In the genomic region with DNA sequence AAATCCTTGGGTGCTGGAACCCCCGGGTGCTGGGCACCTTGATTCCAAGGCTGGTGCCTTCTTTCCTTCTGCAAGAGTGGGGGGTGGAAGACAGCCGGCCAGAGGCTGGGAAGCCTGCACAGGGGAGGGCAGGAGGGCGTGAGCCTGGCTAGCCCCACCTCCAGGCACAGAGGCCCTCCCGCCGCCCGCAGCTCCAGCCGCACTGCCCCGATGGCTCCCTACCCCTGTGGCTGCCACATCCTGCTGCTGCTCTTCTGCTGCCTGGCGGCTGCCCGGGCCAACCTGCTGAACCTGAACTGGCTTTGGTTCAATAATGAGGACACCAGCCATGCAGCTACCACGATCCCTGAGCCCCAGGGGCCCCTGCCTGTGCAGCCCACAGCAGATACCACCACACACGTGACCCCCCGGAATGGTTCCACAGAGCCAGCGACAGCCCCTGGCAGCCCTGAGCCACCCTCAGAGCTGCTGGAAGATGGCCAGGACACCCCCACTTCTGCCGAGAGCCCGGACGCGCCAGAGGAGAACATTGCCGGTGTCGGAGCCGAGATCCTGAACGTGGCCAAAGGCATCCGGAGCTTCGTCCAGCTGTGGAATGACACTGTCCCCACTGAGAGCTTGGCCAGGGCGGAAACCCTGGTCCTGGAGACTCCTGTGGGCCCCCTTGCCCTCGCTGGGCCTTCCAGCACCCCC, we compare ENCODE assay signal across 9 cellular contexts. TPM values are rescaled to one million over a fixed set of nuclear protein-coding genes. Genes with fewer than 3 reads are reported as not detected.
A peak's percentile ranks its signal among the peaks of the same experiment; 100 is the strongest.
DNase-seq lines count a peak whose midpoint lies in the region; ATAC-seq and TF ChIP-seq lines count a peak whose summit lies in the region.
"Had no signal": no experiment of that assay in that cellular context is flagged by ENCODE, and none has a peak within 500 bp of the region (broad histone marks: within the 10 kb centered on the region; RNA-seq: fewer than 3 reads in every experiment).

No MANE protein-coding gene starts in this region.

- DNase-seq in HCEC 1CT (peak; percentile 26), WERI-Rb-1 (peak; percentile 62), heart right ventricle (peak in 1 of 2 donors; percentile 61), stromal cell of bone marrow (ENCODE audit: low read depth) (peak; percentile 9), NCI-H446 (lab: John Stamatoyannopoulos, UW) (no peak), NCI-H2107 (lab: John Stamatoyannopoulos, UW) (no peak)
- DNase-seq in stimulated activated CD4-positive, alpha-beta T cell treated with anti-CD3 and anti-CD28 coated beads, Interleukin-12 subunit alpha, Interleukin-12 subunit beta, amount 100 ng/mL, for 4 hours = no peak
- DNase-seq: activated CD4-positive, alpha-beta T cell treated with anti-CD3 and anti-CD28 coated beads, Interleukin-2, amount 50 U/mL, for 1 hour had no signal

- H3K4me1 ChIP-seq in heart right ventricle = peaks cover 0 to 44% (median 11%) of the 10 kb centered on the region in 9 donors

- H3K9me3 ChIP-seq in WERI-Rb-1 (ENCODE audit: severe bottlenecking) (no peaks in the 10 kb centered on the region), heart right ventricle (peaks cover 0 to under 1% (median 0%) of the 10 kb centered on the region in 11 donors)

- TF ChIP-seq CTCF in WERI-Rb-1 (IDR thresholded peaks at IDR 0.05; ENCODE audit: low read depth, low read length) (no peak), heart right ventricle (IDR thresholded peaks at IDR 0.05) (no peak)

- no peaks in the 10 kb centered on the region for H3K27me3 ChIP-seq in WERI-Rb-1 (ENCODE audit: insufficient read depth, low read depth, severe bottlenecking)
- no peaks in the 10 kb centered on the region for H3K27me3 ChIP-seq in heart right ventricle

- H3K27ac ChIP-seq in WERI-Rb-1 = no peak overlapping the region
- H3K27ac ChIP-seq in heart right ventricle = peak overlapping the region in 8 of 10 donors; percentile 10 to 58 (median 24)

- H3K36me3 ChIP-seq in WERI-Rb-1 (no peaks in the 10 kb centered on the region), heart right ventricle (peaks cover 0 to 14% (median 0%) of the 10 kb centered on the region in 9 donors)

- no peak overlapping the region for H3K4me3 ChIP-seq in WERI-Rb-1 (ENCODE audit: low read depth, low read length)
- H3K4me3 ChIP-seq in heart right ventricle = peak overlapping the region in 9 of 10 donors; percentile 33 to 53 (median 42)

- ATAC-seq in heart right ventricle (peak; percentile 72 to 88 (median 80)), GM21786 (IDR thresholded peaks at IDR 0.05; ENCODE audit: unreplicated experiment) (no peak)

- intact Hi-C loops in heart right ventricle (cut with DNase I) = loop anchor here in 1 of 10 donors (10.0 kb wide), 1 partner anchor 359 kb away; no protein-coding TSS in a partner anchor

- WGBS in heart right ventricle, 2 donors = 57 to 62% methylated on average over 26 of the region's 26 CpGs

RNA-seq across cellular contexts. Expression of a gene that starts 50.5 kb away (rescaled TPM):
- total RNA-seq in heart right ventricle = 10 to 100 TPM; 33.7 to 87.1 (median 48.8) TPM
- polyA plus RNA-seq in heart right ventricle = 10 to 100 TPM; 63.1 to 70.6 TPM

Comparison
In these comparisons a context has a peak if more than half of its experiments do, and no peak if none do; other contexts are left out.
1. DNase-seq: peak in HCEC 1CT (single experiment), WERI-Rb-1 (single experiment) and stromal cell of bone marrow (single experiment); none in NCI-H446 (0 of 2), NCI-H2107 (single experiment) and stimulated activated CD4-positive, alpha-beta T cell treated with anti-CD3 and anti-CD28 coated beads, Interleukin-12 subunit alpha, Interleukin-12 subunit beta, amount 100 ng/mL, for 4 hours (single experiment).